16 cellular contexts compared by ENCODE assay signal in the genomic region with DNA sequence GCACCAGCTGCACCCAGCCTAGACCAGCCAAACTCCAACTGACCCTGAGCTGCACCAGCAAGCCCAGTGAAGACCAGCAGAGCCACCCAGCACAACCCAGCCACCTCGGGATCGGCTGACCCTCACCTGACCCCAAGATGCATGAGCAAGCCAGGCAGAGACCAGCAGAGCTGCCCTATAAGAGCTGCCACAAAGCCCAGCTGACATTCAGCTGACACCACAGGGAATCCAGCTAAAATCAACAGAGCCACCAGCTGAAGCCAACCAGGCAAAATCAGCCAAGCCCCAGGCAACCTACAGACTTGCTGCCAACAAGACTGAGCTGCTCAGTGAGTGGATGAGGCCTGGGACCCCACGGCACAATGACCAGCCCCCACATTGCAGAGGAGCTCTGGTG. TPM values are rescaled to one million over a fixed set of nuclear protein-coding genes. Genes with fewer than 3 reads are reported as not detected.
A peak's percentile ranks its signal among the peaks of the same experiment; 100 is the strongest.
DNase-seq lines count a peak whose midpoint lies in the region; ATAC-seq and TF ChIP-seq lines count a peak whose summit lies in the region.
"Had no signal": no experiment of that assay in that cellular context is flagged by ENCODE, and none has a peak within 500 bp of the region (broad histone marks: within the 10 kb centered on the region; RNA-seq: fewer than 3 reads in every experiment).

No MANE protein-coding gene starts in this region.

- intact Hi-C loops in PC-9 (cut with micrococcal nuclease; ENCODE audit: unreplicated experiment): no loop called here
- intact Hi-C loops in A673 (cut with micrococcal nuclease; ENCODE audit: unreplicated experiment): no loop called here

- H3K27me3 ChIP-seq in BLaER1: no peaks in the 10 kb centered on the region
- H3K27me3 ChIP-seq in GM23338 (ENCODE audit: insufficient read depth): no peaks in the 10 kb centered on the region
- no peaks in the 10 kb centered on the region for H3K27me3 ChIP-seq in PC-9 (ENCODE audit: insufficient read depth, low read depth)
- H3K27me3 ChIP-seq in A673 (replicated peaks; ENCODE audit: insufficient read depth, low read depth, low read length, poor library complexity): no peaks in the 10 kb centered on the region
- H3K27me3 ChIP-seq: brain microvascular endothelial cell had no signal

- H2AFZ ChIP-seq in GM23338: no peak overlapping the region
- H2AFZ ChIP-seq in PC-9: no peak overlapping the region

- peaks cover 15% of the 10 kb centered on the region for H3K4me1 Mint-ChIP-seq in GM23338
- no peaks in the 10 kb centered on the region for H3K4me1 Mint-ChIP-seq in T-cell
- H3K4me1 Mint-ChIP-seq: natural killer cell had no signal

- H3K36me3 ChIP-seq in BLaER1 (no peaks in the 10 kb centered on the region), GM23338 (ENCODE audit: insufficient read depth) (no peaks in the 10 kb centered on the region), PC-9 (ENCODE audit: low read depth) (no peaks in the 10 kb centered on the region), A673 (ENCODE audit: insufficient read depth, low read length, poor library complexity, severe bottlenecking) (no peaks in the 10 kb centered on the region)
- H3K36me3 ChIP-seq: brain microvascular endothelial cell, lower lobe of right lung had no signal

- H3K9me3 Mint-ChIP-seq in GM23338 (no peaks in the 10 kb centered on the region), T-cell (no peaks in the 10 kb centered on the region)
- H3K9me3 Mint-ChIP-seq: natural killer cell had no signal

- H3K36me3 Mint-ChIP-seq in GM23338 (ENCODE audit: low read depth): no peaks in the 10 kb centered on the region
- H3K36me3 Mint-ChIP-seq in T-cell: no peaks in the 10 kb centered on the region
- H3K36me3 Mint-ChIP-seq: natural killer cell had no signal

- H3K9me3 ChIP-seq in BLaER1 (no peaks in the 10 kb centered on the region), PC-9 (ENCODE audit: insufficient read depth, low read depth) (no peaks in the 10 kb centered on the region), A673 (ENCODE audit: low read depth, low read length, poor library complexity, severe bottlenecking) (no peaks in the 10 kb centered on the region)
- H3K9me3 ChIP-seq: lower lobe of right lung had no signal

- DNase-seq in GM23338 (ENCODE audit: low spot score) (no peak), PC-9 (peak; percentile 65 to 95), iPS-NIHi11 (ENCODE audit: low spot score) (peak; percentile 48), NOMO-1 treated with dmso at 0.1 percent for 144 hours (lab: John Stamatoyannopoulos, UW; ENCODE audit: unreplicated experiment) (no peak), T-cell (no peak), A673 (ENCODE audit: low spot score) (no peak)
- DNase-seq: activated naive CD4-positive, alpha-beta T cell treated with anti-CD3 and anti-CD28 coated beads, Interleukin-2, amount 50 U/mL, for 16 hours; brain microvascular endothelial cell; lower lobe of right lung; MV-4-11; natural killer cell; NCI-H226; PC-3; SW 1271 had no signal

- H3F3A ChIP-seq in GM23338 (replicated peaks; ENCODE audit: low read depth): no peaks in the 10 kb centered on the region
- H3F3A ChIP-seq in PC-9 (ENCODE audit: insufficient read depth, low read depth): peaks cover 59% of the 10 kb centered on the region

- H3K27ac ChIP-seq in BLaER1 (peak overlapping the region; percentile 44), GM23338 (ENCODE audit: low read depth) (no peak overlapping the region), PC-9 (peak overlapping the region; percentile 63), A673 (ENCODE audit: low read depth, low read length, poor library complexity, severe bottlenecking) (no peak overlapping the region)
- H3K27ac ChIP-seq: brain microvascular endothelial cell, lower lobe of right lung had no signal

- BruUV-seq in PC-9 (replicated peaks; lab: Mats Ljungman, UMichigan): no TSS peak
- no TSS peak for BruUV-seq in A673 (replicated peaks; lab: Mats Ljungman, UMichigan)

- ATAC-seq in GM23338: peak; percentile 77
- no peak for ATAC-seq in GM19467 (IDR thresholded peaks at IDR 0.05; ENCODE audit: unreplicated experiment)
- ATAC-seq in T-cell (replicated peaks in 1 of 4): no peak
- ATAC-seq: natural killer cell, PC-3 had no signal

- H3K4me3 ChIP-seq in BLaER1: no peak overlapping the region
- H3K4me3 ChIP-seq in GM23338: no peak overlapping the region
- no peak overlapping the region for H3K4me3 ChIP-seq in PC-9
- H3K4me3 ChIP-seq in A673 (ENCODE audit: low read depth, low read length, poor library complexity, severe bottlenecking): no peak overlapping the region
- H3K4me3 ChIP-seq: lower lobe of right lung had no signal

- H3K9me2 ChIP-seq in GM23338 (ENCODE audit: insufficient read depth) (no peaks in the 10 kb centered on the region), PC-9 (ENCODE audit: insufficient read depth) (no peaks in the 10 kb centered on the region)

- H3K79me2 ChIP-seq in GM23338 (replicated peaks; ENCODE audit: insufficient read depth) (no peaks in the 10 kb centered on the region), PC-9 (ENCODE audit: low read depth) (no peaks in the 10 kb centered on the region)

- H3K27ac Mint-ChIP-seq in GM23338 (no peak overlapping the region), T-cell (no peak overlapping the region)
- H3K27ac Mint-ChIP-seq: natural killer cell had no signal

- no peak for TF ChIP-seq CTCF in GM23338 (conservative IDR thresholded peaks at IDR 0.05; ENCODE audit: low read depth in 2 of 2)
- no peak for TF ChIP-seq CTCF in PC-9 (conservative IDR thresholded peaks at IDR 0.05)
- TF ChIP-seq CTCF in A673 (conservative IDR thresholded peaks at IDR 0.05; ENCODE audit: low read depth, low read length): no peak

- H3K4me3 Mint-ChIP-seq in GM23338: no peak overlapping the region
- H3K4me3 Mint-ChIP-seq in T-cell: no peak overlapping the region
- H3K4me3 Mint-ChIP-seq: natural killer cell had no signal

- CTCF ChIA-PET in PC-9 (lab: Charles Lee) (interaction anchor here (1.0 kb wide), 2 partner anchors 12 to 32 kb away, joined by 3 to 4 read pairs; no protein-coding TSS in a partner anchor), T-cell (lab: Charles Lee) (no interaction called here), A673 (lab: Charles Lee) (no interaction called here)

- peak overlapping the region; percentile 22; the same call in 1 of the 2 replicates for H3K9ac ChIP-seq in BLaER1

- H3K4me1 ChIP-seq in BLaER1 (peaks cover 26% of the 10 kb centered on the region), GM23338 (ENCODE audit: insufficient read depth) (no peaks in the 10 kb centered on the region), PC-9 (replicated peaks; ENCODE audit: insufficient read depth) (peaks cover 78% of the 10 kb centered on the region), A673 (ENCODE audit: insufficient read depth, low read length, poor library complexity, severe bottlenecking) (no peaks in the 10 kb centered on the region)
- H3K4me1 ChIP-seq: lower lobe of right lung had no signal

- POLR2A ChIA-PET in PC-9 (lab: Charles Lee; ENCODE audit: unreplicated experiment): interaction anchor here (0.7 kb wide), 1 partner anchor 49 kb away, joined by 3 read pairs; no protein-coding TSS in a partner anchor
- POLR2A ChIA-PET in T-cell (lab: Charles Lee): no interaction called here
- POLR2A ChIA-PET in A673 (lab: Charles Lee; ENCODE audit: low non-redundant PET): no interaction called here

- H4K20me1 ChIP-seq in BLaER1: no peaks in the 10 kb centered on the region
- no peaks in the 10 kb centered on the region for H4K20me1 ChIP-seq in GM23338 (replicated peaks; ENCODE audit: insufficient read depth)
- no peaks in the 10 kb centered on the region for H4K20me1 ChIP-seq in PC-9 (ENCODE audit: insufficient read depth)

- H3K27me3 Mint-ChIP-seq in GM23338 (ENCODE audit: insufficient read depth, low read depth, poor library complexity) (peaks cover 9% of the 10 kb centered on the region), T-cell (peaks cover 0 to 1% of the 10 kb centered on the region in 2 donors)

- H3K4me2 ChIP-seq in BLaER1: peak overlapping the region; percentile 55; the same call in 1 of the 2 replicates
- H3K4me2 ChIP-seq in GM23338: no peak overlapping the region
- H3K4me2 ChIP-seq in PC-9: peak overlapping the region; percentile 44

RNA-seq across cellular contexts. Expression of gene CYP27C1, which starts 54.6 kb away (rescaled TPM):
- total RNA-seq in GM23338 (2014; rRNA removed; shearing (Covaris generic)): 2.9 and 3.0 TPM in 2 replicates
- 1.1 and 1.8 TPM in 2 replicates for polyA plus RNA-seq in GM23338 (2016; fragmentation: Nextera tagmentation; extraction: Ambion mirVana)
- total RNA-seq in PC-9 (2021) (0.94 and 1.6 TPM in 2 replicates), T-cell (under 1 TPM in 1 of 5 donors, not detected in 4; 0.16 TPM), A673 (2021) (3.0 and 4.2 TPM in 2 replicates)
- total RNA-seq: lower lobe of right lung, natural killer cell had no signal

RNA-seq across cellular contexts. Expression of gene BIN1, which starts 58.6 kb away (rescaled TPM):
- total RNA-seq in GM23338 (2014; rRNA removed; shearing (Covaris generic)): 52.7 and 56.4 TPM in 2 replicates
- 30.0 and 30.1 TPM in 2 replicates for polyA plus RNA-seq in GM23338 (2016; fragmentation: Nextera tagmentation; extraction: Ambion mirVana)
- total RNA-seq in PC-9 (2021) (87.5 and 95.6 TPM in 2 replicates), T-cell (100 to 1,000 TPM; 144 to 172 (median 151) TPM), A673 (2021) (34.1 and 36.2 TPM in 2 replicates)

Comparison
In these comparisons a context has a peak if more than half of its experiments do, and no peak if none do; other contexts are left out.
1. H3K27ac ChIP-seq: peak in BLaER1 (single experiment) and PC-9 (single experiment); none in GM23338 (single experiment) and A673 (single experiment).
2. DNase-seq: peak in PC-9 (2 of 2) and iPS-NIHi11 (single experiment); none in GM23338 (single experiment), NOMO-1 treated with dmso at 0.1 percent for 144 hours (single experiment), T-cell (0 of 34) and A673 (single experiment).